In the genomic region with DNA sequence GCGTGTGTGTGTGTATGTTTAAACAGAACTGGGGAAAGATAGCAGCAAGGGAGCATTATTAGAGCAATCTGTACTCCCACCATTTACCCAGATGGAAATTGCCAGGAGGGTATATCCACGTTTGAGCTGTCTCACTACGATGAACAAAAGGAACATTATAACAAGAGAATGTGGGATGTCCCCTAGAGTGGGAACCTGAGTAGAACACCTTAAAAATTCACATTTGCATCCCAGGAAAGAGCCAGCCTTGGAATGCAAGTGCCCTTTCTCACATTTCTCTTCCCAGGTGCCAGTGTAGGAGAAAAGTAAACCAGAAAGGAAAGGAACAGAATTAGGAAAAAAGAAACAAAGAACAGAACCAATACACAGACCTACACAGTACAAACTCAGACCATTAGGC, we compare ENCODE assay signal across 17 cellular contexts.
DNase-seq lines count a peak whose midpoint lies in the region; ATAC-seq, FAIRE-seq and TF ChIP-seq lines count a peak whose summit lies in the region.
"Had no signal": no experiment of that assay in that cellular context is flagged by ENCODE, and none has a peak within 500 bp of the region (broad histone marks: within the 10 kb centered on the region; RNA-seq: fewer than 3 reads in every experiment).

No MANE protein-coding gene starts in this region.

- H3K27me3 Mint-ChIP-seq in H9 (ENCODE audit: low read depth): no peaks in the 10 kb centered on the region
- H3K27me3 Mint-ChIP-seq in neural crest cell (ENCODE audit: low read depth): no peaks in the 10 kb centered on the region
- H3K27me3 Mint-ChIP-seq: CD4-positive, alpha-beta memory T cell had no signal

- no peak for ATAC-seq in GM21528 (IDR thresholded peaks at IDR 0.05; ENCODE audit: low FRiP score, unreplicated experiment)

- TF ChIP-seq CTCF in H9 (conservative IDR thresholded peaks at IDR 0.05): no peak
- TF ChIP-seq CTCF in H1 (IDR thresholded peaks at IDR 0.05; ENCODE audit: control extremely low read depth in 1 of 3, insufficient read depth in 1 of 3, low read depth in 1 of 3, low read length in 3 of 3): no peak
- no peak for TF ChIP-seq CTCF in neural crest cell (conservative IDR thresholded peaks at IDR 0.05)

- no peak overlapping the region for H3K4me3 ChIP-seq in H1 (ENCODE audit: extremely low read depth in 1 of 4, insufficient read depth in 2 of 4, low read depth in 3 of 4, low read length in 4 of 4)
- H3K4me3 ChIP-seq: HAP-1 had no signal

- H2BK5ac ChIP-seq in H9 (ENCODE audit: insufficient read length, low read length) (no peak overlapping the region), H1 (ENCODE audit: low read depth, low read length) (no peak overlapping the region)

- no peak for TF ChIP-seq RAD21 in H1 (IDR thresholded peaks at IDR 0.05 in 1 of 2, conservative IDR thresholded peaks at IDR 0.05 in 1 of 2; ENCODE audit: low read depth in 2 of 2, low read length in 2 of 2)

- H2AK5ac ChIP-seq in H9 (ENCODE audit: insufficient read length, low read length) (no peak overlapping the region), H1 (ENCODE audit: low read depth, low read length) (no peak overlapping the region)

- FAIRE-seq in H1 (lab: Jason Lieb, UNC): peak; percentile 32
- FAIRE-seq: GM12891, GM18507 had no signal

- no peak overlapping the region for H3K23ac ChIP-seq in H9 (ENCODE audit: insufficient read length, low read depth, low read length)
- H3K23ac ChIP-seq in H1 (ENCODE audit: insufficient read length): no peak overlapping the region

- H3K79me1 ChIP-seq in H9 (ENCODE audit: insufficient read depth, low read depth, low read length, poor library complexity, severe bottlenecking) (no peaks in the 10 kb centered on the region), H1 (ENCODE audit: low read depth, low read length) (no peaks in the 10 kb centered on the region)

- H3K4me1 Mint-ChIP-seq in H9: peaks cover 8 to 14% of the 10 kb centered on the region in 2 experiments
- H3K4me1 Mint-ChIP-seq in neural crest cell: peaks cover 8% of the 10 kb centered on the region
- H3K4me1 Mint-ChIP-seq: CD4-positive, alpha-beta memory T cell had no signal

- H3K4me3 Mint-ChIP-seq in H9 (no peak overlapping the region), neural crest cell (no peak overlapping the region)
- H3K4me3 Mint-ChIP-seq: CD4-positive, alpha-beta memory T cell; HFFc6 had no signal

- POLR2A ChIA-PET in H1 (lab: Charles Lee; ENCODE audit: partially characterized antibody): no interaction called here

- TF ChIP-seq POLR2A in H1 (IDR thresholded peaks at IDR 0.05; ENCODE audit: control extremely low read depth in 1 of 2, low read depth in 2 of 2, low read length in 2 of 2): no peak

- H3K23me2 ChIP-seq in H9 (ENCODE audit: insufficient read length, low read depth, low read length, poor library complexity, severe bottlenecking) (no peaks in the 10 kb centered on the region), H1 (ENCODE audit: low read depth, low read length) (no peaks in the 10 kb centered on the region)

- H3T11ph ChIP-seq in H9 (ENCODE audit: low read length): no peak overlapping the region

- H3K56ac ChIP-seq in H9 (ENCODE audit: insufficient read length, low read depth, low read length): no peak overlapping the region
- H3K56ac ChIP-seq in H1 (replicated peaks; ENCODE audit: insufficient read length, low read depth, low read length): no peak overlapping the region

- no peak overlapping the region for H4K91ac ChIP-seq in H9 (ENCODE audit: insufficient read length, low read depth, low read length)
- no peak overlapping the region for H4K91ac ChIP-seq in H1 (replicated peaks; ENCODE audit: insufficient read length, low read length)

- H3K79me2 ChIP-seq in H9 (ENCODE audit: insufficient read depth, low read length) (no peaks in the 10 kb centered on the region), H1 (ENCODE audit: control insufficient read depth in 1 of 2, insufficient read depth in 2 of 2, low read length in 2 of 2) (no peaks in the 10 kb centered on the region)

- H3K14ac ChIP-seq in H9 (ENCODE audit: insufficient read depth, low read length): no peak overlapping the region
- H3K14ac ChIP-seq in H1 (ENCODE audit: insufficient read length): no peak overlapping the region

- H3K9me3 Mint-ChIP-seq in H9 (no peaks in the 10 kb centered on the region), neural crest cell (peaks cover 7% of the 10 kb centered on the region)
- H3K9me3 Mint-ChIP-seq: HFFc6 had no signal

- H2BK15ac ChIP-seq in H9 (ENCODE audit: low read depth, low read length): no peak overlapping the region
- H2BK15ac ChIP-seq in H1 (ENCODE audit: low read length): no peak overlapping the region

- H3K9ac ChIP-seq in H9 (ENCODE audit: extremely low read depth, insufficient read length, low read length) (no peak overlapping the region), H1 (replicated peaks in 1 of 4; ENCODE audit: extremely low read depth in 1 of 4, low read depth in 3 of 4, low read length in 3 of 4) (no peak overlapping the region)

- WGBS in H9 (ENCODE audit: extremely low coverage, insufficient read length, low lambda C conversion rate): no CpG with 5 or more reads among the region's 3 CpGs
- 72% methylated on average over 3 of the region's 3 CpGs; no CpG with 5 or more reads in 1 of the 2 experiments for WGBS in H1 (ENCODE audit: extremely low coverage in 1 of 2, insufficient coverage in 1 of 2, insufficient read length in 1 of 2, insufficient replicate concordance in 2 of 2, low coverage in 1 of 2, low lambda C conversion rate in 2 of 2, missing lambda C conversion rate in 1 of 2), 2 experiments

- H3K27me3 ChIP-seq in H9 (ENCODE audit: insufficient read depth, low read length) (no peaks in the 10 kb centered on the region), H1 (replicated peaks in 1 of 4; ENCODE audit: control insufficient read depth in 3 of 4, extremely low read depth in 1 of 4, insufficient read depth in 3 of 4, low read length in 3 of 4) (no peaks in the 10 kb centered on the region)

- H3K36me3 Mint-ChIP-seq in H9 (ENCODE audit: insufficient read depth in 1 of 3, low read depth in 3 of 3) (no peaks in the 10 kb centered on the region), neural crest cell (ENCODE audit: low read depth) (no peaks in the 10 kb centered on the region)
- H3K36me3 Mint-ChIP-seq: CD4-positive, alpha-beta memory T cell had no signal

- CTCF ChIA-PET in H1 (lab: Charles Lee; ENCODE audit: partially characterized antibody): interaction anchor here (0.7 to 1.2 kb wide), 6 partner anchors 17 to 212 kb away, joined by 3 to 4 read pairs (median 3); no protein-coding TSS in a partner anchor

- no peak overlapping the region for H2AFZ ChIP-seq in H9 (ENCODE audit: low read length)
- H2AFZ ChIP-seq in H1 (ENCODE audit: low read length): peak overlapping the region; percentile 19; the same call in 1 of the 2 replicates

- no peak overlapping the region for H4K5ac ChIP-seq in H9 (ENCODE audit: insufficient read length, low read depth, low read length)
- no peak overlapping the region for H4K5ac ChIP-seq in H1 (ENCODE audit: insufficient read length, low read depth, low read length)

- H3K27ac ChIP-seq in H9 (ENCODE audit: insufficient read length, low read depth, low read length): no peak overlapping the region
- H3K27ac ChIP-seq in H1 (ENCODE audit: low read depth, low read length): no peak overlapping the region

- no peak overlapping the region for H4K8ac ChIP-seq in H9 (replicated peaks; ENCODE audit: insufficient read length, low read depth, low read length)
- H4K8ac ChIP-seq in H1 (ENCODE audit: extremely low read depth, insufficient read depth, low read length): no peak overlapping the region

- H3K36me3 ChIP-seq in H1 (ENCODE audit: control insufficient read depth in 2 of 4, insufficient read depth in 4 of 4, low read length in 3 of 4): no peaks in the 10 kb centered on the region
- H3K36me3 ChIP-seq: HAP-1 had no signal

- no peaks in the 10 kb centered on the region for H3K9me3 ChIP-seq in H9 (ENCODE audit: control insufficient read depth, low read depth, low read length)
- H3K9me3 ChIP-seq in H1 (ENCODE audit: insufficient read depth in 2 of 2, low read depth in 1 of 2, low read length in 1 of 2): no peaks in the 10 kb centered on the region
- H3K9me3 ChIP-seq: HAP-1 had no signal

- no peak for TF ChIP-seq EP300 in H1 (IDR thresholded peaks at IDR 0.05; ENCODE audit: borderline replicate concordance in 1 of 2, low read depth in 2 of 2, low read length in 2 of 2)

- H3K4me2 ChIP-seq in H9 (ENCODE audit: insufficient read depth, insufficient read length, low read length): no peak overlapping the region
- H3K4me2 ChIP-seq in H1 (ENCODE audit: insufficient read depth in 1 of 2, low read depth in 2 of 2, low read length in 2 of 2): 0 out of 4 replicates have a peak overlapping the region, but pooled peaks of 1 of the 2 experiments have one; percentile 2

- H3K18ac ChIP-seq in H9 (ENCODE audit: insufficient read length, low read depth, low read length) (no peak overlapping the region), H1 (ENCODE audit: extremely low read depth, low read length) (no peak overlapping the region)

- H2BK120ac ChIP-seq in H9 (ENCODE audit: low read depth, low read length, poor library complexity, severe bottlenecking) (no peak overlapping the region), H1 (replicated peaks; ENCODE audit: low read depth, low read length) (no peak overlapping the region)

- DNase-seq in H9 (no peak), H1 (ENCODE audit: low read depth in 1 of 2, low spot score in 2 of 2) (no peak), neural crest cell (ENCODE audit: low read depth, low spot score) (no peak), NCI-H1092 (lab: John Stamatoyannopoulos, UW) (no peak), activated gamma-delta T cell treated with Interleukin-2 at 50 U/mL for 16 hours (no peak)
- DNase-seq: C1 segment of cervical spinal cord; Calu3; CD4-positive, alpha-beta memory T cell; COR-L47; DMS53; DMS79 treated with DMSO at 0.1 percent for 48 hours; GF-D8; HFFc6 had no signal

- H3K4me1 ChIP-seq in H9 (ENCODE audit: insufficient read depth, low read length): no peaks in the 10 kb centered on the region; the same call in none of the 2 replicates
- peaks cover 0 to 5% (median 2%) of the 10 kb centered on the region in 4 experiments; a peak in 4 of 7 replicates for H3K4me1 ChIP-seq in H1 (replicated peaks in 1 of 4; ENCODE audit: control insufficient read depth in 3 of 4, insufficient read depth in 4 of 4, low read length in 3 of 4)
- H3K4me1 ChIP-seq: HAP-1 had no signal

- H2BK12ac ChIP-seq in H9 (ENCODE audit: insufficient read length, low read depth, low read length) (no peak overlapping the region), H1 (ENCODE audit: low read depth, low read length) (no peak overlapping the region)

- H2BK20ac ChIP-seq in H9 (ENCODE audit: low read depth, low read length, poor library complexity, severe bottlenecking) (no peak overlapping the region), H1 (ENCODE audit: low read length) (no peak overlapping the region)

- H3K4ac ChIP-seq in H9 (ENCODE audit: low read depth, low read length): no peak overlapping the region
- H3K4ac ChIP-seq in H1 (replicated peaks; ENCODE audit: insufficient read length, low read depth, low read length): no peak overlapping the region

- no peaks in the 10 kb centered on the region for H4K20me1 ChIP-seq in H9 (ENCODE audit: control insufficient read depth, insufficient read depth, insufficient read length)
- H4K20me1 ChIP-seq in H1 (replicated peaks in 1 of 2; ENCODE audit: control insufficient read depth in 1 of 2, insufficient read depth in 2 of 2, low read length in 2 of 2): no peaks in the 10 kb centered on the region

- peak overlapping the region; percentile 0 to 53 (median 10); a peak in 3 of 7 replicates for H3K27ac Mint-ChIP-seq in H9
- peak overlapping the region; percentile 53 for H3K27ac Mint-ChIP-seq in neural crest cell (ENCODE audit: unreplicated experiment)
- H3K27ac Mint-ChIP-seq: CD4-positive, alpha-beta memory T cell; HFFc6 had no signal
